Comparison of ENCODE assay signal across 10 cellular contexts in the genomic region with DNA sequence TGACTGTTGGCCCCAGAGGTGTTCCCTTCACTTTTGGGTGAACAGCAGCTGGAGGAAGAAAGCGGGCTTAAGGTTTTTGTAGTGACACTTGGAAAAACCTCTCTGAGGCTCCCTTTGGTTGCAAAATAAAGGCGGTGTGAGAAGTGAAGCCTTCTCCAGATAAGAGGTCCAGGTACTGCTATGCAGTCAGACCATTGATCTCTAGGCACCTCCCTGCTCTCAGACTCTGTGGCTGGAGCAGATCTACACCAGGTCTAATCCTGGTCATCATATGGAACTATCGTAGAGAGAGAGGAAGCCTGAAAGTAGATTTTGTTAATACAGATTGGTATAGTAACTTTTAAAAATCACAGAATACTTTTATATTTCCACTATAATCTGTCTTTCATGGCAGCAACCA.
"Had no signal": no experiment of that assay in that cellular context is flagged by ENCODE, and none has a peak within 500 bp of the region (broad histone marks: within the 10 kb centered on the region; RNA-seq: fewer than 3 reads in every experiment).

No MANE protein-coding gene starts in this region.

- DNase-seq: activated CD4-positive, alpha-beta T cell treated with anti-CD3 and anti-CD28 coated beads, Interleukin-2, amount 10 ng/mL, durations not matched to agents 7 days and 5 days; activated CD4-positive, CD25-positive, alpha-beta regulatory T cell; activated CD8-positive, alpha-beta memory T cell treated with anti-CD3 and anti-CD28 coated beads for 24 hours; activated naive CD4-positive, alpha-beta T cell treated with anti-CD3 and anti-CD28 coated beads, Interleukin-2, amount 10 ng/mL, durations not matched to agents 7 days and 5 days; activated T-cell treated with anti-CD3 and anti-CD28 coated beads for 4 hours; central memory CD4-positive, alpha-beta T cell; effector memory CD8-positive, alpha-beta T cell; stimulated activated CD4-positive, alpha-beta T cell treated with anti-CD3 and anti-CD28 coated beads, Interleukin-4, amount 100 ng/mL, for 4 hours had no signal

- H3K9me3 ChIP-seq: tibial nerve had no signal

- H3K27me3 ChIP-seq: tibial nerve had no signal

- ATAC-seq: activated T-helper 17 cell treated with anti-CD3 and anti-CD28 coated beads, Interleukin-2, amount 50 U/mL, for 72 hours; effector memory CD8-positive, alpha-beta T cell had no signal

- H3K4me3 ChIP-seq: tibial nerve had no signal

- H3K36me3 ChIP-seq: tibial nerve had no signal
